ENCODE assay signal across 9 cellular contexts in genomic region chr3:45612918-45613602, GRCh38. TPM values are rescaled to one million over a fixed set of nuclear protein-coding genes. Genes with fewer than 3 reads are reported as not detected.
DNase-seq lines count a peak whose midpoint lies in the region; ATAC-seq, FAIRE-seq and TF ChIP-seq lines count a peak whose summit lies in the region.
"Had no signal": no experiment of that assay in that cellular context is flagged by ENCODE, and none has a peak within 500 bp of the region (broad histone marks: within the 10 kb centered on the region; RNA-seq: fewer than 3 reads in every experiment).

No MANE protein-coding gene starts in this region.

- intact Hi-C loops in Calu3 (cut with micrococcal nuclease; ENCODE audit: unreplicated experiment), result loop anchor here (2.0 kb wide), 2 partner anchors 20 to 34 kb away; no protein-coding TSS in a partner anchor
- intact Hi-C loops in K562 (cut with micrococcal nuclease), result no loop called here

- peaks cover 4% of the 10 kb centered on the region for H3K9me1 ChIP-seq in K562 (ENCODE audit: control insufficient read depth, insufficient read depth, low read length)

- H3K79me2 ChIP-seq in K562 (ENCODE audit: control insufficient read depth, insufficient read depth, low read length), result peaks cover 29% of the 10 kb centered on the region

- H3K4me1 Mint-ChIP-seq in Calu3 (ENCODE audit: low read depth, unreplicated experiment), result peaks cover 70% of the 10 kb centered on the region

- H3K27me3 Mint-ChIP-seq in Calu3 (ENCODE audit: unreplicated experiment), result no peaks in the 10 kb centered on the region

- H3K4me3 Mint-ChIP-seq in Calu3 (ENCODE audit: low read depth, unreplicated experiment), result peak overlapping the region; percentile 46

- CTCF ChIA-PET in Calu3 (lab: Charles Lee) (interaction anchor here (0.7 to 1.7 kb wide), 9 partner anchors 10 to 194 kb away, joined by 3 to 9 read pairs (median 5); partner anchors contain the start of gene LIMD1), K562 (lab: Yijun Ruan, JAX; ENCODE audit: low intra/inter-chr PET ratio) (no interaction called here)

- H3K4me1 ChIP-seq in K562 (replicated peaks in 1 of 2; ENCODE audit: control insufficient read depth in 2 of 2, insufficient read depth in 2 of 2, low read length in 2 of 2), result peaks cover 0 to 6% of the 10 kb centered on the region in 2 experiments; a peak in 1 of 5 replicates
- H3K4me1 ChIP-seq in effector memory CD4-positive, alpha-beta T cell (ENCODE audit: control insufficient read depth, insufficient read depth, low read length, poor library complexity, severe bottlenecking), result no peaks in the 10 kb centered on the region

- 64% methylated on average over 7 of the region's 7 CpGs for WGBS in K562 (ENCODE audit: insufficient coverage, low coverage, missing lambda C conversion rate)

- no peak overlapping the region for H3K4me2 ChIP-seq in K562 (ENCODE audit: insufficient read depth, low read length)

- FAIRE-seq in K562 (lab: Jason Lieb, UNC), result no peak

- TF ChIP-seq POLR2A in K562 (conservative IDR thresholded peaks at IDR 0.05), result no peak

- peaks cover 19% of the 10 kb centered on the region for H3K36me3 Mint-ChIP-seq in Calu3 (ENCODE audit: insufficient read depth, unreplicated experiment)
- H3K36me3 Mint-ChIP-seq: activated naive CD4-positive, alpha-beta T cell treated with anti-CD3 and anti-CD28 coated beads, Interleukin-2, amount 50 U/mL, for 72 hours had no signal

- TF ChIP-seq RAD21 in K562 (CRISPR knock-in tag; conservative IDR thresholded peaks at IDR 0.05 in 1 of 2, IDR thresholded peaks at IDR 0.05 in 1 of 2), result no peak

- H3K9me3 ChIP-seq in K562 (replicated peaks; ENCODE audit: control insufficient read depth, insufficient read depth, low read depth, low read length), result no peaks in the 10 kb centered on the region
- H3K9me3 ChIP-seq in effector memory CD4-positive, alpha-beta T cell (ENCODE audit: control insufficient read depth, low read length), result no peaks in the 10 kb centered on the region

- POLR2A ChIA-PET in K562 (lab: Yijun Ruan, JAX), result interaction anchor here (1.2 to 1.6 kb wide), 3 partner anchors 15 to 21 kb away, joined by 3 to 4 read pairs (median 4); no protein-coding TSS in a partner anchor

- ATAC-seq in GM21360 (IDR thresholded peaks at IDR 0.05; ENCODE audit: unreplicated experiment), result peak; percentile 77
- ATAC-seq in HG03457 (IDR thresholded peaks at IDR 0.05; ENCODE audit: unreplicated experiment), result peak; percentile 71
- no peak; the same call in 1 of the 3 replicates for ATAC-seq in K562

- H3K27ac Mint-ChIP-seq in Calu3 (ENCODE audit: unreplicated experiment), result peak overlapping the region; percentile 98
- H3K27ac Mint-ChIP-seq: activated naive CD4-positive, alpha-beta T cell treated with anti-CD3 and anti-CD28 coated beads, Interleukin-2, amount 50 U/mL, for 72 hours had no signal

- in situ Hi-C loops in K562 (cut with MboI) (no loop called here), ACHN (cut with HindIII; ENCODE audit: low pct_ligation_motif_present, low pct_unique_long_range_greater_than_20kb, low sequenced_read_pairs) (no loop called here)

- H3K27ac ChIP-seq in K562 (ENCODE audit: extremely low read depth, low read depth, low read length), result no peak overlapping the region
- no peak overlapping the region for H3K27ac ChIP-seq in effector memory CD4-positive, alpha-beta T cell (ENCODE audit: insufficient read depth, low read length, poor library complexity, severe bottlenecking)

- BruUV-seq in Calu3 (replicated peaks; lab: Mats Ljungman, UMichigan) (TSS peak; percentile 37), K562 (replicated peaks; lab: Mats Ljungman, UMichigan) (no TSS peak)

- peaks cover 35% of the 10 kb centered on the region; the same call in 2 of the 3 replicates for H3K36me3 ChIP-seq in K562 (ENCODE audit: control insufficient read depth, insufficient read depth, low read length)
- H3K36me3 ChIP-seq in effector memory CD4-positive, alpha-beta T cell (ENCODE audit: control insufficient read depth, insufficient read depth, low read length), result no peaks in the 10 kb centered on the region

- no peaks in the 10 kb centered on the region for H3K9me3 Mint-ChIP-seq in Calu3 (ENCODE audit: low read depth, unreplicated experiment)
- H3K9me3 Mint-ChIP-seq: activated naive CD4-positive, alpha-beta T cell treated with anti-CD3 and anti-CD28 coated beads, Interleukin-2, amount 50 U/mL, for 72 hours had no signal

- no peaks in the 10 kb centered on the region for H3K27me3 ChIP-seq in K562 (ENCODE audit: control insufficient read depth in 2 of 2, insufficient read depth in 2 of 2, low read length in 2 of 2)
- H3K27me3 ChIP-seq in effector memory CD4-positive, alpha-beta T cell (replicated peaks; ENCODE audit: control insufficient read depth, insufficient read depth, low read length, poor library complexity, severe bottlenecking), result no peaks in the 10 kb centered on the region

- H3K4me3 ChIP-seq in K562, result no peak overlapping the region
- H3K4me3 ChIP-seq in effector memory CD4-positive, alpha-beta T cell (ENCODE audit: insufficient read depth, low read depth, low read length, poor library complexity, severe bottlenecking), result no peak overlapping the region

- TF ChIP-seq EP300 in K562 (IDR thresholded peaks at IDR 0.05; ENCODE audit: low read length), result no peak

- peaks cover 4% of the 10 kb centered on the region; the same call in 1 of the 2 replicates for H4K20me1 ChIP-seq in K562 (replicated peaks; ENCODE audit: control insufficient read depth, insufficient read depth, low read length)

- TF ChIP-seq CTCF in Calu3 (IDR thresholded peaks at IDR 0.05; ENCODE audit: unreplicated experiment), result no peak
- TF ChIP-seq CTCF in K562 (IDR thresholded peaks at IDR 0.05 in 2 of 3, conservative IDR thresholded peaks at IDR 0.05 in 1 of 3; ENCODE audit: insufficient read depth in 2 of 3, low read depth in 1 of 3, low read length in 3 of 3), result no peak

- DNase-seq in Calu3 (peak; percentile 59), K562 (ENCODE audit: extremely low read depth in 1 of 4, low spot score in 3 of 4) (no peak), activated gamma-delta T cell treated with Interleukin-2 at 50 U/mL for 16 hours (no peak), NCI-H82 (lab: John Stamatoyannopoulos, UW) (no peak), ACHN (no peak)
- no peak for DNase-seq in effector memory CD4-positive, alpha-beta T cell

- H2AFZ ChIP-seq in K562 (ENCODE audit: low read depth, low read length), result no peak overlapping the region

- no peak overlapping the region for H3K9ac ChIP-seq in K562 (ENCODE audit: insufficient read depth in 1 of 2, low read depth in 2 of 2, low read length in 2 of 2)

TF ChIP-seq in K562, 482 proteins besides CTCF, POLR2A, EP300 and RAD21 (continues in another document):
- TF ChIP-seq E4F1 (CRISPR knock-in tag; IDR thresholded peaks at IDR 0.05; ENCODE audit: borderline replicate concordance), result no peak
- TF ChIP-seq FOXJ3 (CRISPR knock-in tag; IDR thresholded peaks at IDR 0.05), result no peak
- no peak for TF ChIP-seq CBX2 (IDR thresholded peaks at IDR 0.05; ENCODE audit: insufficient read depth, low read length, poor library complexity, severe bottlenecking)
- peak in 1 of 2 experiments; percentile 64; a peak in 1 of 4 replicates for TF ChIP-seq MLLT1 (IDR thresholded peaks at IDR 0.05)

RNA-seq across cellular contexts. Expression of gene LIMD1, which starts 18.5 kb away (rescaled TPM):
- total RNA-seq in Calu3 (2022) (38.7 and 39.8 TPM in 2 replicates), K562 (2014; rRNA removed) (12.4 and 19.0 TPM in 2 replicates), K562 (2014; rRNA removed; fragmentation: Illumina TruSeq; extraction: Trizol) (12.9 and 15.4 TPM in 2 replicates), K562 (2015; rRNA removed; fragmentation: Illumina TruSeq; extraction: Trizol) (15.8 and 17.7 TPM in 2 replicates), K562 (2021) (31.2 and 34.5 TPM in 2 replicates)
- 68.0 and 142 TPM in 2 replicates for total RNA-seq in K562 (2011; cell fraction: chromatin; rRNA removed; ENCODE audit: low replicate concordance)
- total RNA-seq in K562 (2011; cell fraction: nucleolus; rRNA removed), result 68.2 and 70.8 TPM in 2 replicates
- 73.4 and 82.1 TPM in 2 replicates for total RNA-seq in K562 (2011; cell fraction: nucleoplasm; rRNA removed)
- polyA plus RNA-seq in K562 (2011; rRNA removed) (21.2 and 25.8 TPM in 2 replicates), K562 (2014; fragmentation: Illumina TruSeq; extraction: Trizol) (15.7 and 16.9 TPM in 2 replicates), K562 (2014; fragmentation: Nextera tagmentation; extraction: Ambion mirVana) (1 to 10 TPM; 1.3 to 1.4 TPM), K562 (2014; rRNA removed) (15.6 and 17.5 TPM in 2 replicates)
- 17.5 and 23.9 TPM in 2 replicates for polyA plus RNA-seq in K562 (2011; cell fraction: cytosol; rRNA removed)
- 64.7 and 116 TPM in 2 replicates for polyA plus RNA-seq in K562 (2011; cell fraction: nucleus; rRNA removed)
- 16.4 and 17.1 TPM in 2 replicates for polyA plus RNA-seq in K562 (2012)
- 20.8 and 31.8 TPM in 2 replicates for polyA minus RNA-seq in K562 (2011; rRNA and poly(A)+ RNA removed)
- polyA minus RNA-seq in K562 (2011; cell fraction: cytosol; rRNA and poly(A)+ RNA removed), result 22.5 and 23.9 TPM in 2 replicates
- 27.7 and 31.9 TPM in 2 replicates for polyA minus RNA-seq in K562 (2011; cell fraction: nucleus; rRNA and poly(A)+ RNA removed)
